In the genomic region with DNA sequence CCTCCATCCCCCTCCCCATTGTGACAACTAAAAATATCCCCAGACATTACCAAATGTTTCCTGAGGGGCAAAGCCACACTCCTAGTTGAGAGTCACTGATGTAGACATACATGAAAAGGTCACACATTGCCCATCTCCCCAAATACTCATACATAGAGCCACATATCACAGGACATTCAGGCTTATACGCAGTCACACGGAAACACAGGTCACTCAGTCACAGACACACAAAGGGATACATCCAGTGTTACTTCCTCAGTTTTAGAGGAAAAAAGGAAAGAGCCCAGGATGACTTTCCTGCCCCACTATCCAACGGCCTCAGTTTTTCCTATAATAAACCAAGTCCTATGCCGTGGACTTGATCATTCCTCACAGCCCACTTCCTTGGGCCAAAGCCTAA, we compare ENCODE assay signal across 9 cellular contexts. TPM values are rescaled to one million over a fixed set of nuclear protein-coding genes. Genes with fewer than 3 reads are reported as not detected.
A peak's percentile ranks its signal among the peaks of the same experiment; 100 is the strongest.
DNase-seq lines count a peak whose midpoint lies in the region; ATAC-seq and TF ChIP-seq lines count a peak whose summit lies in the region.
"Had no signal": no experiment of that assay in that cellular context is flagged by ENCODE, and none has a peak within 500 bp of the region (broad histone marks: within the 10 kb centered on the region; RNA-seq: fewer than 3 reads in every experiment).

No MANE protein-coding gene starts in this region.

- POLR2A ChIA-PET in OCI-LY7 (lab: Charles Lee): no interaction called here

- intact Hi-C loops in OCI-LY7 (cut with micrococcal nuclease; ENCODE audit: unreplicated experiment): no loop called here

- H3K79me2 ChIP-seq in DND-41 (ENCODE audit: insufficient read depth, low read length) (peaks cover 74% of the 10 kb centered on the region), OCI-LY7 (ENCODE audit: insufficient read depth, low read depth, low read length) (peaks cover 50% of the 10 kb centered on the region)

- H3K9me3 ChIP-seq in DND-41 (ENCODE audit: insufficient read depth, low read length, severe bottlenecking): no peaks in the 10 kb centered on the region
- no peaks in the 10 kb centered on the region for H3K9me3 ChIP-seq in OCI-LY7 (ENCODE audit: low read length)

- H2AFZ ChIP-seq in DND-41 (ENCODE audit: low read depth, low read length) (no peak overlapping the region), OCI-LY7 (ENCODE audit: low read length) (no peak overlapping the region)

- no peaks in the 10 kb centered on the region for H3K27me3 Mint-ChIP-seq in osteocyte (ENCODE audit: unreplicated experiment)

- peak overlapping the region; percentile 92 for H3K27ac Mint-ChIP-seq in osteocyte (ENCODE audit: unreplicated experiment)

- BruUV-seq in OCI-LY7 (replicated peaks; lab: Mats Ljungman, UMichigan): no TSS peak

- DNase-seq in DND-41: no peak
- DNase-seq in OCI-LY7 (ENCODE audit: low spot score): no peak
- no peak for DNase-seq in epithelial cell of prostate (ENCODE audit: low read depth, low spot score)
- DNase-seq in osteocyte (ENCODE audit: extremely low spot score, unreplicated experiment): no peak
- DNase-seq in DMS53 treated with DMSO at 0.1 percent for 48 hours (lab: John Stamatoyannopoulos, UW; ENCODE audit: unreplicated experiment): no peak
- DNase-seq: NCI-H526 treated with DMSO at 0.1 percent for 48 hours had no signal

- no peaks in the 10 kb centered on the region for H3K9me2 ChIP-seq in OCI-LY7 (ENCODE audit: insufficient read depth, low read length)

- H3K4me1 Mint-ChIP-seq in osteocyte (ENCODE audit: unreplicated experiment): peaks cover 65% of the 10 kb centered on the region

- H3K27me3 ChIP-seq in DND-41 (ENCODE audit: insufficient read depth, low read length, poor library complexity): no peaks in the 10 kb centered on the region

- H3K27ac ChIP-seq in DND-41 (ENCODE audit: low read length) (peak overlapping the region; percentile 80; the same call in 1 of the 2 replicates), OCI-LY7 (ENCODE audit: low read depth, low read length, poor library complexity, severe bottlenecking) (no peak overlapping the region), epithelial cell of prostate (peak overlapping the region; percentile 93)

- no peak for TF ChIP-seq CTCF in DND-41 (IDR thresholded peaks at IDR 0.05; ENCODE audit: borderline replicate concordance, extremely low read depth, low read length, poor library complexity, severe bottlenecking)
- TF ChIP-seq CTCF in OCI-LY7 (conservative IDR thresholded peaks at IDR 0.05; ENCODE audit: low read length): no peak
- no peak for TF ChIP-seq CTCF in osteocyte (IDR thresholded peaks at IDR 0.05)

- H3K36me3 Mint-ChIP-seq in osteocyte (ENCODE audit: unreplicated experiment): peaks cover 7% of the 10 kb centered on the region

- H4K20me1 ChIP-seq in DND-41 (ENCODE audit: insufficient read depth, low read length): peaks cover 19% of the 10 kb centered on the region
- peaks cover 2% of the 10 kb centered on the region; the same call in 1 of the 2 replicates for H4K20me1 ChIP-seq in OCI-LY7 (ENCODE audit: insufficient read depth, low read length)

- peak overlapping the region; percentile 85 for H3K4me3 Mint-ChIP-seq in osteocyte (ENCODE audit: unreplicated experiment)

- H3K9me3 Mint-ChIP-seq in osteocyte (ENCODE audit: unreplicated experiment): no peaks in the 10 kb centered on the region

- H3K4me1 ChIP-seq in DND-41 (ENCODE audit: insufficient read depth, low read length) (peaks cover 74% of the 10 kb centered on the region), OCI-LY7 (ENCODE audit: insufficient read depth, low read length, poor library complexity, severe bottlenecking) (peaks cover 49% of the 10 kb centered on the region)

- H3K4me2 ChIP-seq in DND-41 (ENCODE audit: insufficient read depth, low read length) (peak overlapping the region; percentile 91), OCI-LY7 (ENCODE audit: low read length) (peak overlapping the region; percentile 99)

- H3K36me3 ChIP-seq in DND-41 (ENCODE audit: insufficient read depth, low read length) (peaks cover 27% of the 10 kb centered on the region), OCI-LY7 (ENCODE audit: insufficient read depth, low read length) (peaks cover 20% of the 10 kb centered on the region)

- peak overlapping the region; percentile 87 for H3K9ac ChIP-seq in DND-41 (ENCODE audit: low read depth, low read length)

- no peak for ATAC-seq in DND-41 (ENCODE audit: insufficient read depth, low read depth)
- ATAC-seq in GM18867 (IDR thresholded peaks at IDR 0.05; ENCODE audit: unreplicated experiment): no peak
- ATAC-seq in GM18519 (IDR thresholded peaks at IDR 0.05; ENCODE audit: low FRiP score, unreplicated experiment): no peak
- ATAC-seq in HG03342 (IDR thresholded peaks at IDR 0.05; ENCODE audit: unreplicated experiment): no peak

- peak overlapping the region in 1 of 2 experiments; percentile 89; a peak in 2 of 4 replicates for H3K4me3 ChIP-seq in DND-41 (ENCODE audit: low read depth in 1 of 2, low read length in 2 of 2)
- H3K4me3 ChIP-seq in OCI-LY7 (ENCODE audit: low read depth, low read length, poor library complexity, severe bottlenecking): peak overlapping the region; percentile 85

- CTCF ChIA-PET in OCI-LY7 (lab: Charles Lee; ENCODE audit: unreplicated experiment): no interaction called here

RNA-seq across cellular contexts. Expression of a gene that starts 1.9 kb away (rescaled TPM):
- total RNA-seq in OCI-LY7 (2014; rRNA removed; shearing (Covaris generic)): 44.2 and 45.5 TPM in 2 replicates
- total RNA-seq in OCI-LY7 (2022): 32.7 and 41.6 TPM in 2 replicates
- 93.2 and 95.3 TPM in 2 replicates for total RNA-seq in osteocyte

RNA-seq across cellular contexts. Expression of a gene that starts 3.0 kb away (rescaled TPM):
- total RNA-seq in OCI-LY7 (2014; rRNA removed; shearing (Covaris generic)): 15.6 and 29.1 TPM in 2 replicates
- total RNA-seq in OCI-LY7 (2022) (65.6 and 67.9 TPM in 2 replicates), osteocyte (29.4 and 41.9 TPM in 2 replicates)

RNA-seq across cellular contexts. Expression of a gene that starts 6.3 kb away (rescaled TPM):
- total RNA-seq in OCI-LY7 (2014; rRNA removed; shearing (Covaris generic)): 17.0 and 17.4 TPM in 2 replicates
- total RNA-seq in OCI-LY7 (2022) (28.2 and 32.0 TPM in 2 replicates), osteocyte (9.3 and 11.1 TPM in 2 replicates)

RNA-seq across cellular contexts. Expression of a gene that starts 14.9 kb away (rescaled TPM):
- total RNA-seq in OCI-LY7 (2014; rRNA removed; shearing (Covaris generic)): 41.8 and 50.5 TPM in 2 replicates
- total RNA-seq in OCI-LY7 (2022): 160 and 164 TPM in 2 replicates
- total RNA-seq in osteocyte: 48.0 and 53.1 TPM in 2 replicates

RNA-seq across cellular contexts. Expression of a gene that starts 16.1 kb away (rescaled TPM):
- 169 and 178 TPM in 2 replicates for total RNA-seq in OCI-LY7 (2014; rRNA removed; shearing (Covaris generic))
- total RNA-seq in OCI-LY7 (2022): 107 and 124 TPM in 2 replicates
- 138 and 143 TPM in 2 replicates for total RNA-seq in osteocyte
